In genomic region chr5:128349044-128349629, GRCh38 we compare ENCODE assay signal across 12 cellular contexts.
DNase-seq lines count a peak whose midpoint lies in the region; ATAC-seq and TF ChIP-seq lines count a peak whose summit lies in the region.
"Had no signal": no experiment of that assay in that cellular context is flagged by ENCODE, and none has a peak within 500 bp of the region (broad histone marks: within the 10 kb centered on the region; RNA-seq: fewer than 3 reads in every experiment).

No MANE protein-coding gene starts in this region.

- ATAC-seq in HG02763 (IDR thresholded peaks at IDR 0.05; ENCODE audit: unreplicated experiment) = no peak

- no peak for TF ChIP-seq CTCF in fibroblast of mammary gland (conservative IDR thresholded peaks at IDR 0.05; ENCODE audit: control insufficient read depth, insufficient read depth, low read depth, low read length)

- peak; percentile 88 for DNase-seq in COLO668 (lab: John Stamatoyannopoulos, UW; ENCODE audit: unreplicated experiment)
- peak; percentile 22 for DNase-seq in M059J (ENCODE audit: low read depth)
- DNase-seq in NCI-H748 treated with DMSO at 0.1 percent for 48 hours (lab: John Stamatoyannopoulos, UW) = peak; percentile 98
- peak; percentile 21 for DNase-seq in fibroblast of mammary gland (ENCODE audit: low read depth)
- DNase-seq in activated gamma-delta T cell treated with Interleukin-2 at 50 U/mL for 16 hours = no peak
- no peak for DNase-seq in putamen (ENCODE audit: low spot score)
- no peak for DNase-seq in dermis blood vessel endothelial cell
- DNase-seq: activated B cell treated with CpG ODN at 0.5 μM for 24 hours; caudate nucleus; MV-4-11; stimulated activated CD4-positive, alpha-beta T cell treated with anti-CD3 and anti-CD28 coated beads, Interleukin-2, amount 100 ng/mL, for 48 hours had no signal

- no peak overlapping the region for H3K4me3 ChIP-seq in fibroblast of mammary gland (ENCODE audit: control insufficient read depth, low read depth, low read length)

Comparison
In these comparisons a context has a peak if more than half of its experiments do, and no peak if none do; other contexts are left out.
1. DNase-seq: peak in COLO668 (single experiment), M059J (single experiment), NCI-H748 treated with DMSO at 0.1 percent for 48 hours (single experiment) and fibroblast of mammary gland (single experiment); none in activated gamma-delta T cell treated with Interleukin-2 at 50 U/mL for 16 hours (single experiment), putamen (single experiment) and dermis blood vessel endothelial cell (single experiment).